Comparison of ENCODE assay signal across 8 cellular contexts in genomic region chr20:48635791-48636267, GRCh38.
A peak's percentile ranks its signal among the peaks of the same experiment; 100 is the strongest.
DNase-seq lines count a peak whose midpoint lies in the region; ATAC-seq and TF ChIP-seq lines count a peak whose summit lies in the region.

No MANE protein-coding gene starts in this region.

- H3F3A ChIP-seq in PC-3 (ENCODE audit: low read length, unreplicated experiment), result no peaks in the 10 kb centered on the region

- TF ChIP-seq EP300 in upper lobe of left lung (IDR thresholded peaks at IDR 0.05) (no peak), sigmoid colon (IDR thresholded peaks at IDR 0.05) (no peak)

- H3K27ac ChIP-seq in PC-3 (ENCODE audit: low read length) (no peak overlapping the region), upper lobe of left lung (no peak overlapping the region), sigmoid colon (no peak overlapping the region)

- H3K9me3 ChIP-seq in PC-3 (ENCODE audit: low read length) (no peaks in the 10 kb centered on the region), upper lobe of left lung (no peaks in the 10 kb centered on the region), sigmoid colon (no peaks in the 10 kb centered on the region)

- H3K36me3 ChIP-seq in BJ (ENCODE audit: control insufficient read depth, insufficient read depth, low read length) (no peaks in the 10 kb centered on the region), H7 (replicated peaks; ENCODE audit: control insufficient read depth, insufficient read depth, low read length) (no peaks in the 10 kb centered on the region), PC-3 (ENCODE audit: low read depth, low read length) (no peaks in the 10 kb centered on the region), upper lobe of left lung (peaks cover 5 to 99% (median 79%) of the 10 kb centered on the region in 4 donors), sigmoid colon (peaks cover 0 to 26% (median 3%) of the 10 kb centered on the region in 4 donors)

- no peak overlapping the region for H3K9ac ChIP-seq in PC-3 (ENCODE audit: low read length)

- peak; percentile 69 for ATAC-seq in PC-3
- peak in 1 of 2 donors; percentile 64 for ATAC-seq in upper lobe of left lung (ENCODE audit: low FRiP score in 2 of 2)

- no peaks in the 10 kb centered on the region for H3K9me2 ChIP-seq in PC-3 (replicated peaks; ENCODE audit: low read length)

- no peak for TF ChIP-seq POLR2A in upper lobe of left lung (IDR thresholded peaks at IDR 0.05)
- TF ChIP-seq POLR2A in sigmoid colon (IDR thresholded peaks at IDR 0.05), result no peak

- H3K4me1 ChIP-seq in PC-3 (ENCODE audit: insufficient read depth, low read length) (peaks cover 10% of the 10 kb centered on the region; the same call in 1 of the 2 replicates), upper lobe of left lung (no peaks in the 10 kb centered on the region), sigmoid colon (no peaks in the 10 kb centered on the region)

- H3K4me2 ChIP-seq in PC-3 (ENCODE audit: low read length), result no peak overlapping the region

- TF ChIP-seq CTCF in BJ (IDR thresholded peaks at IDR 0.05; ENCODE audit: insufficient read depth, low read depth, low read length) (peak; percentile 93), PC-3 (conservative IDR thresholded peaks at IDR 0.05; ENCODE audit: low read depth, low read length) (peak; percentile 95), fibroblast of mammary gland (conservative IDR thresholded peaks at IDR 0.05; ENCODE audit: control insufficient read depth, insufficient read depth, low read depth, low read length) (peak; percentile 85), upper lobe of left lung (IDR thresholded peaks at IDR 0.05) (peak; percentile 16 to 75 (median 64)), sigmoid colon (IDR thresholded peaks at IDR 0.05) (peak in 2 of 4 experiments; percentile 36 to 49)

- H4K20me1 ChIP-seq in PC-3 (ENCODE audit: low read length), result no peaks in the 10 kb centered on the region

- no TSS peak for BruUV-seq in PC-3 (replicated peaks; lab: Mats Ljungman, UMichigan)

- H2AFZ ChIP-seq in PC-3 (ENCODE audit: low read length), result no peak overlapping the region

- no peak overlapping the region for H3K4me3 ChIP-seq in BJ (ENCODE audit: low read depth, low read length)
- H3K4me3 ChIP-seq in H7 (ENCODE audit: insufficient read depth, low read depth, low read length), result no peak overlapping the region
- no peak overlapping the region for H3K4me3 ChIP-seq in PC-3 (ENCODE audit: low read length)
- H3K4me3 ChIP-seq in fibroblast of mammary gland (ENCODE audit: control insufficient read depth, low read depth, low read length), result no peak overlapping the region
- H3K4me3 ChIP-seq in upper lobe of left lung, result no peak overlapping the region
- H3K4me3 ChIP-seq in sigmoid colon, result no peak overlapping the region

- CTCF ChIA-PET in BJ (lab: Yijun Ruan, JAX) (interaction anchor here (1.2 to 1.9 kb wide), 3 partner anchors 8 to 13 kb away, joined by 4 to 8 read pairs (median 6); no protein-coding TSS in a partner anchor), PC-3 (lab: Charles Lee) (no interaction called here)

- WGBS in upper lobe of left lung, 2 donors, result 25 to 53% methylated on average over 2 to 5 of the region's 5 CpGs
- WGBS in sigmoid colon, 2 donors, result 29 to 31% methylated on average over 5 of the region's 5 CpGs

- H3K27me3 ChIP-seq in BJ (ENCODE audit: control insufficient read depth, insufficient read depth, low read length) (no peaks in the 10 kb centered on the region; the same call in none of the 2 replicates), H7 (ENCODE audit: control insufficient read depth, insufficient read depth, low read length) (no peaks in the 10 kb centered on the region), PC-3 (ENCODE audit: low read length) (no peaks in the 10 kb centered on the region), upper lobe of left lung (no peaks in the 10 kb centered on the region), sigmoid colon (no peaks in the 10 kb centered on the region)

- intact Hi-C loops in PC-3 (cut with micrococcal nuclease) (no loop called here), sigmoid colon (cut with DNase I) (no loop called here)

- no peaks in the 10 kb centered on the region for H3K79me2 ChIP-seq in PC-3 (ENCODE audit: low read length)

- no peak for DNase-seq in BJ (ENCODE audit: low read depth)
- DNase-seq in H7, result peak; percentile 96
- peak; percentile 64 for DNase-seq in PC-3
- peak; percentile 72 to 78 for DNase-seq in activated T-cell treated with anti-CD3 and anti-CD28 coated beads, Interleukin-2, amount 50 U/mL, for 48 hours
- peak; percentile 33 for DNase-seq in fibroblast of mammary gland (ENCODE audit: low read depth)
- DNase-seq in nucleus accumbens (lab: John Stamatoyannopoulos, UW), result peak in 51 of 56 donors; percentile 14 to 83 (median 53)
- peak in 1 of 2 donors; percentile 89 for DNase-seq in upper lobe of left lung
- no peak for DNase-seq in sigmoid colon

- POLR2A ChIA-PET in BJ (lab: Charles Lee), result no interaction called here
- POLR2A ChIA-PET in PC-3 (lab: Charles Lee; ENCODE audit: unreplicated experiment), result no interaction called here

Comparison
In these comparisons a context has a peak if more than half of its experiments do, and no peak if none do; other contexts are left out.
1. DNase-seq: peak in H7 (single experiment), PC-3 (single experiment), activated T-cell treated with anti-CD3 and anti-CD28 coated beads, Interleukin-2, amount 50 U/mL, for 48 hours (2 of 2), fibroblast of mammary gland (single experiment) and nucleus accumbens (51 of 56); none in BJ (single experiment) and sigmoid colon (single experiment).